In genomic region chr3:24496529-24497482, GRCh38 we compare ENCODE assay signal across 9 cellular contexts. TPM values are rescaled to one million over a fixed set of nuclear protein-coding genes. Genes with fewer than 3 reads are reported as not detected.
DNase-seq lines count a peak whose midpoint lies in the region; ATAC-seq and TF ChIP-seq lines count a peak whose summit lies in the region.
"Had no signal": no experiment of that assay in that cellular context is flagged by ENCODE, and none has a peak within 500 bp of the region (broad histone marks: within the 10 kb centered on the region; RNA-seq: fewer than 3 reads in every experiment).

No MANE protein-coding gene starts in this region.

- H3K9me3 Mint-ChIP-seq in CD8-positive, alpha-beta T cell: no peaks in the 10 kb centered on the region
- H3K9me3 Mint-ChIP-seq in activated CD8-positive, alpha-beta T cell treated with anti-CD3 and anti-CD28 coated beads, Interleukin-2, amount 10 ng/mL, durations not matched to agents 7 days and 5 days (ENCODE audit: insufficient read depth): no peaks in the 10 kb centered on the region

- no peaks in the 10 kb centered on the region for H3K36me3 ChIP-seq in suprapubic skin
- H3K36me3 ChIP-seq in CD8-positive, alpha-beta T cell (ENCODE audit: insufficient read depth, low read length): no peaks in the 10 kb centered on the region

- H3K4me3 ChIP-seq in suprapubic skin: no peak overlapping the region
- H3K4me3 ChIP-seq in CD8-positive, alpha-beta T cell (ENCODE audit: low read depth, low read length): no peak overlapping the region

- H3K36me3 Mint-ChIP-seq in CD8-positive, alpha-beta T cell: no peaks in the 10 kb centered on the region
- no peaks in the 10 kb centered on the region for H3K36me3 Mint-ChIP-seq in activated CD8-positive, alpha-beta T cell treated with anti-CD3 and anti-CD28 coated beads, Interleukin-2, amount 10 ng/mL, durations not matched to agents 7 days and 5 days (ENCODE audit: low read depth)
- H3K36me3 Mint-ChIP-seq: activated naive CD8-positive, alpha-beta T cell had no signal

- peak in 1 of 2 donors; percentile 33 for TF ChIP-seq CTCF in suprapubic skin (IDR thresholded peaks at IDR 0.05)
- no peak for TF ChIP-seq CTCF in CD8-positive, alpha-beta T cell (IDR thresholded peaks at IDR 0.05)

- peak; percentile 82 for DNase-seq in 8988T
- peak; percentile 74 for DNase-seq in HEK293T (ENCODE audit: extremely low spot score)
- DNase-seq in astrocyte of the hippocampus (ENCODE audit: low read depth, low spot score): peak; percentile 92
- peak; percentile 89 for DNase-seq in islet precursor cell
- peak; percentile 86 to 88 for DNase-seq in suprapubic skin (ENCODE audit: low spot score in 2 of 2)
- DNase-seq in CD8-positive, alpha-beta T cell: no peak
- no peak for DNase-seq in activated CD8-positive, alpha-beta T cell treated with anti-CD3 and anti-CD28 coated beads, Interleukin-2, amount 10 ng/mL, durations not matched to agents 7 days and 5 days

- no peak for TF ChIP-seq EP300 in suprapubic skin (IDR thresholded peaks at IDR 0.05)

- H3K9me3 ChIP-seq in suprapubic skin: no peaks in the 10 kb centered on the region
- H3K9me3 ChIP-seq in CD8-positive, alpha-beta T cell (ENCODE audit: low read length): no peaks in the 10 kb centered on the region

- peaks cover 3% of the 10 kb centered on the region for H3K4me1 Mint-ChIP-seq in CD8-positive, alpha-beta T cell (ENCODE audit: low read depth)
- no peaks in the 10 kb centered on the region for H3K4me1 Mint-ChIP-seq in activated CD8-positive, alpha-beta T cell treated with anti-CD3 and anti-CD28 coated beads, Interleukin-2, amount 10 ng/mL, durations not matched to agents 7 days and 5 days (ENCODE audit: low read depth)

- POLR2A ChIA-PET in HEK293T (lab: Yijun Ruan, JAX): interaction anchor here (1.0 to 1.9 kb wide), 6 partner anchors 7 to 29 kb away, joined by 3 to 7 read pairs (median 4); no protein-coding TSS in a partner anchor
- POLR2A ChIA-PET in CD8-positive, alpha-beta T cell (lab: Charles Lee): interaction anchor here (0.6 kb wide), 1 partner anchor 1182 kb away, joined by 4 read pairs; no protein-coding TSS in a partner anchor
- POLR2A ChIA-PET in activated CD8-positive, alpha-beta T cell treated with anti-CD3 and anti-CD28 coated beads, Interleukin-2, amount 10 ng/mL, durations not matched to agents 7 days and 5 days (lab: Charles Lee): no interaction called here

- no peak overlapping the region for H3K27ac Mint-ChIP-seq in CD8-positive, alpha-beta T cell
- no peak overlapping the region for H3K27ac Mint-ChIP-seq in activated CD8-positive, alpha-beta T cell treated with anti-CD3 and anti-CD28 coated beads, Interleukin-2, amount 10 ng/mL, durations not matched to agents 7 days and 5 days
- H3K27ac Mint-ChIP-seq: activated naive CD8-positive, alpha-beta T cell had no signal

- CTCF ChIA-PET in HEK293T (lab: Yijun Ruan, JAX): interaction anchor here (0.6 to 1.9 kb wide), 14 partner anchors 12 to 276 kb away, joined by 3 to 8 read pairs (median 3); no protein-coding TSS in a partner anchor
- CTCF ChIA-PET in CD8-positive, alpha-beta T cell (lab: Charles Lee): no interaction called here
- CTCF ChIA-PET in activated CD8-positive, alpha-beta T cell treated with anti-CD3 and anti-CD28 coated beads, Interleukin-2, amount 10 ng/mL, durations not matched to agents 7 days and 5 days (lab: Charles Lee): interaction anchor here (1.0 kb wide), 1 partner anchor 183 kb away, joined by 3 read pairs; no protein-coding TSS in a partner anchor

- H3K4me3 Mint-ChIP-seq in CD8-positive, alpha-beta T cell: no peak overlapping the region
- no peak overlapping the region for H3K4me3 Mint-ChIP-seq in activated CD8-positive, alpha-beta T cell treated with anti-CD3 and anti-CD28 coated beads, Interleukin-2, amount 10 ng/mL, durations not matched to agents 7 days and 5 days
- H3K4me3 Mint-ChIP-seq: activated naive CD8-positive, alpha-beta T cell had no signal

- H3K27ac ChIP-seq in suprapubic skin: no peak overlapping the region
- no peak overlapping the region for H3K27ac ChIP-seq in CD8-positive, alpha-beta T cell (ENCODE audit: low read depth, low read length)

- TF ChIP-seq POLR2A in suprapubic skin (IDR thresholded peaks at IDR 0.05): no peak

- H3K27me3 Mint-ChIP-seq in CD8-positive, alpha-beta T cell (ENCODE audit: low read depth): peaks cover 29% of the 10 kb centered on the region
- peaks cover 42% of the 10 kb centered on the region for H3K27me3 Mint-ChIP-seq in activated CD8-positive, alpha-beta T cell treated with anti-CD3 and anti-CD28 coated beads, Interleukin-2, amount 10 ng/mL, durations not matched to agents 7 days and 5 days (ENCODE audit: low read depth)

- H3K27me3 ChIP-seq in suprapubic skin: no peaks in the 10 kb centered on the region
- H3K27me3 ChIP-seq in CD8-positive, alpha-beta T cell (ENCODE audit: insufficient read depth, low read length): no peaks in the 10 kb centered on the region

- ATAC-seq in CD8-positive, alpha-beta T cell: no peak
- no peak for ATAC-seq in HG02870 (IDR thresholded peaks at IDR 0.05; ENCODE audit: unreplicated experiment)
- no peak for ATAC-seq in activated CD8-positive, alpha-beta T cell treated with anti-CD3 and anti-CD28 coated beads, Interleukin-2, amount 10 ng/mL, durations not matched to agents 7 days and 5 days

- intact Hi-C loops in CD8-positive, alpha-beta T cell (cut with DNase I, micrococcal nuclease): no loop called here

- WGBS in suprapubic skin: 66% methylated on average over 16 of the region's 16 CpGs

- H3K4me1 ChIP-seq in suprapubic skin: peaks cover 30% of the 10 kb centered on the region
- H3K4me1 ChIP-seq in CD8-positive, alpha-beta T cell (ENCODE audit: insufficient read depth, low read length): no peaks in the 10 kb centered on the region

TF ChIP-seq in HEK293T, 16 proteins besides CTCF, POLR2A, EP300 and RAD21:
- no peak for TF ChIP-seq LEF1 (IDR thresholded peaks at IDR 0.05; ENCODE audit: borderline replicate concordance)
- no peak for TF ChIP-seq ZNF384 (IDR thresholded peaks at IDR 0.05)
- no peak for TF ChIP-seq PKNOX1 (IDR thresholded peaks at IDR 0.05)
- TF ChIP-seq L3MBTL2 (conservative IDR thresholded peaks at IDR 0.05): no peak
- TF ChIP-seq NFRKB (IDR thresholded peaks at IDR 0.05): no peak

RNA-seq across cellular contexts. Expression of gene THRB, which starts 2.2 kb away (rescaled TPM):
- total RNA-seq in suprapubic skin: 10 to 100 TPM; 16.6 to 32.9 (median 24.4) TPM
- total RNA-seq in CD8-positive, alpha-beta T cell: not detected
- total RNA-seq in activated CD8-positive, alpha-beta T cell treated with anti-CD3 and anti-CD28 coated beads, Interleukin-2, amount 10 ng/mL, durations not matched to agents 7 days and 5 days: not detected

Comparison
In these comparisons a context has a peak if more than half of its experiments do, and no peak if none do; other contexts are left out.
1. DNase-seq: peak in 8988T (single experiment), HEK293T (single experiment), astrocyte of the hippocampus (single experiment), islet precursor cell (single experiment) and suprapubic skin (2 of 2); none in CD8-positive, alpha-beta T cell (0 of 7) and activated CD8-positive, alpha-beta T cell treated with anti-CD3 and anti-CD28 coated beads, Interleukin-2, amount 10 ng/mL, durations not matched to agents 7 days and 5 days (single experiment).
2. RNA of gene THRB, which starts 2.2 kb away (total RNA-seq): 16.6 to 32.9 TPM in suprapubic skin; not detected in CD8-positive, alpha-beta T cell and not detected in activated CD8-positive, alpha-beta T cell treated with anti-CD3 and anti-CD28 coated beads, Interleukin-2, amount 10 ng/mL, durations not matched to agents 7 days and 5 days; every median in the first group is over 10 times any median in the second.